9 cellular contexts compared by ENCODE assay signal in genomic region chr14:96364911-96365310, GRCh38. TPM values are rescaled to one million over a fixed set of nuclear protein-coding genes. Genes with fewer than 3 reads are reported as not detected.
DNase-seq lines count a peak whose midpoint lies in the region; ATAC-seq lines count a peak whose summit lies in the region.
"Had no signal": no experiment of that assay in that cellular context is flagged by ENCODE, and none has a peak within 500 bp of the region (broad histone marks: within the 10 kb centered on the region; RNA-seq: fewer than 3 reads in every experiment).

No MANE protein-coding gene starts in this region.

- H3K4me1 Mint-ChIP-seq in stimulated activated naive CD8-positive, alpha-beta T cell treated with anti-CD3 and anti-CD28 coated beads, Interleukin-15, Interleukin-2, amounts not matched to agents 100 ng/mL and 50 ng/mL, for 24 hours (ENCODE audit: low read depth): peaks cover 44% of the 10 kb centered on the region
- peaks cover 37% of the 10 kb centered on the region for H3K4me1 Mint-ChIP-seq in activated CD8-positive, alpha-beta T cell treated with anti-CD3 and anti-CD28 coated beads, Interleukin-2, amount 10 ng/mL, durations not matched to agents 7 days and 5 days (ENCODE audit: low read depth)

- no peaks in the 10 kb centered on the region for H3K27me3 Mint-ChIP-seq in stimulated activated naive CD8-positive, alpha-beta T cell treated with anti-CD3 and anti-CD28 coated beads, Interleukin-15, Interleukin-2, amounts not matched to agents 100 ng/mL and 50 ng/mL, for 24 hours
- no peaks in the 10 kb centered on the region for H3K27me3 Mint-ChIP-seq in activated CD8-positive, alpha-beta T cell treated with anti-CD3 and anti-CD28 coated beads, Interleukin-2, amount 10 ng/mL, durations not matched to agents 7 days and 5 days (ENCODE audit: low read depth)

- peaks cover 21% of the 10 kb centered on the region for H3K36me3 Mint-ChIP-seq in stimulated activated naive CD8-positive, alpha-beta T cell treated with anti-CD3 and anti-CD28 coated beads, Interleukin-15, Interleukin-2, amounts not matched to agents 100 ng/mL and 50 ng/mL, for 24 hours (ENCODE audit: low read depth)
- peaks cover 23% of the 10 kb centered on the region for H3K36me3 Mint-ChIP-seq in activated CD8-positive, alpha-beta T cell treated with anti-CD3 and anti-CD28 coated beads, Interleukin-2, amount 10 ng/mL, durations not matched to agents 7 days and 5 days (ENCODE audit: low read depth)

- DNase-seq in stimulated activated naive CD8-positive, alpha-beta T cell treated with anti-CD3 and anti-CD28 coated beads, Interleukin-15, Interleukin-2, amounts not matched to agents 100 U/mL and 50 U/mL, for 24 hours: no peak
- DNase-seq in activated CD8-positive, alpha-beta T cell treated with anti-CD3 and anti-CD28 coated beads, Interleukin-2, amount 10 ng/mL, durations not matched to agents 7 days and 5 days: no peak
- DNase-seq in left colon (no peak), 8988T (no peak)
- DNase-seq: NCI-H226 had no signal

- no peak overlapping the region for H3K27ac Mint-ChIP-seq in stimulated activated naive CD8-positive, alpha-beta T cell treated with anti-CD3 and anti-CD28 coated beads, Interleukin-15, Interleukin-2, amounts not matched to agents 100 ng/mL and 50 ng/mL, for 24 hours
- H3K27ac Mint-ChIP-seq in activated CD8-positive, alpha-beta T cell treated with anti-CD3 and anti-CD28 coated beads, Interleukin-2, amount 10 ng/mL, durations not matched to agents 7 days and 5 days: no peak overlapping the region

- no peaks in the 10 kb centered on the region for H3K9me3 Mint-ChIP-seq in stimulated activated naive CD8-positive, alpha-beta T cell treated with anti-CD3 and anti-CD28 coated beads, Interleukin-15, Interleukin-2, amounts not matched to agents 100 ng/mL and 50 ng/mL, for 24 hours
- H3K9me3 Mint-ChIP-seq in activated CD8-positive, alpha-beta T cell treated with anti-CD3 and anti-CD28 coated beads, Interleukin-2, amount 10 ng/mL, durations not matched to agents 7 days and 5 days (ENCODE audit: insufficient read depth): no peaks in the 10 kb centered on the region

- ATAC-seq in stimulated activated naive CD8-positive, alpha-beta T cell treated with anti-CD3 and anti-CD28 coated beads, Interleukin-15, Interleukin-2, amounts not matched to agents 100 U/mL and 50 U/mL, for 24 hours: no peak
- ATAC-seq in activated CD8-positive, alpha-beta T cell treated with anti-CD3 and anti-CD28 coated beads, Interleukin-2, amount 10 ng/mL, durations not matched to agents 7 days and 5 days: no peak
- peak; percentile 60 for ATAC-seq in left colon
- ATAC-seq in GM21367 (IDR thresholded peaks at IDR 0.05; ENCODE audit: unreplicated experiment): no peak
- no peak for ATAC-seq in GM18907 (IDR thresholded peaks at IDR 0.05; ENCODE audit: unreplicated experiment)
- no peak for ATAC-seq in HG02763 (IDR thresholded peaks at IDR 0.05; ENCODE audit: unreplicated experiment)

- POLR2A ChIA-PET in activated CD8-positive, alpha-beta T cell treated with anti-CD3 and anti-CD28 coated beads, Interleukin-2, amount 10 ng/mL, durations not matched to agents 7 days and 5 days (lab: Charles Lee): interaction anchor here (0.7 kb wide), 1 partner anchor 898 kb away, joined by 3 read pairs; no protein-coding TSS in a partner anchor

- CTCF ChIA-PET in activated CD8-positive, alpha-beta T cell treated with anti-CD3 and anti-CD28 coated beads, Interleukin-2, amount 10 ng/mL, durations not matched to agents 7 days and 5 days (lab: Charles Lee): no interaction called here

- intact Hi-C loops in left colon (cut with DNase I, micrococcal nuclease): no loop called here

- H3K4me3 Mint-ChIP-seq in stimulated activated naive CD8-positive, alpha-beta T cell treated with anti-CD3 and anti-CD28 coated beads, Interleukin-15, Interleukin-2, amounts not matched to agents 100 ng/mL and 50 ng/mL, for 24 hours: peak overlapping the region; percentile 90
- peak overlapping the region; percentile 89 for H3K4me3 Mint-ChIP-seq in activated CD8-positive, alpha-beta T cell treated with anti-CD3 and anti-CD28 coated beads, Interleukin-2, amount 10 ng/mL, durations not matched to agents 7 days and 5 days

RNA-seq across cellular contexts. Expression of gene GSKIP, which starts 1.6 kb away (rescaled TPM):
- total RNA-seq in activated CD8-positive, alpha-beta T cell treated with anti-CD3 and anti-CD28 coated beads, Interleukin-2, amount 10 ng/mL, durations not matched to agents 7 days and 5 days: 10 to 100 TPM; 20.0 to 20.3 TPM
- total RNA-seq in left colon: 100 to 1,000 TPM; 144 to 180 TPM

RNA-seq across cellular contexts. Expression of gene ATG2B, which starts 1.8 kb away (rescaled TPM):
- 10 to 100 TPM; 12.1 to 13.4 TPM for total RNA-seq in activated CD8-positive, alpha-beta T cell treated with anti-CD3 and anti-CD28 coated beads, Interleukin-2, amount 10 ng/mL, durations not matched to agents 7 days and 5 days
- total RNA-seq in left colon: 10 to 100 TPM; 17.9 to 19.5 TPM

RNA-seq across cellular contexts. Expression of gene AK7, which starts 27.0 kb away (rescaled TPM):
- total RNA-seq in activated CD8-positive, alpha-beta T cell treated with anti-CD3 and anti-CD28 coated beads, Interleukin-2, amount 10 ng/mL, durations not matched to agents 7 days and 5 days: under 1 TPM; 0.42 to 0.65 TPM
- total RNA-seq in left colon: 1 to 10 TPM; 4.7 to 5.8 TPM

Comparison
In these comparisons a context has a peak if more than half of its experiments do, and no peak if none do; other contexts are left out.
1. RNA of gene GSKIP, which starts 1.6 kb away (total RNA-seq): 144 to 180 TPM in left colon; 20.0 to 20.3 TPM in activated CD8-positive, alpha-beta T cell treated with anti-CD3 and anti-CD28 coated beads, Interleukin-2, amount 10 ng/mL, durations not matched to agents 7 days and 5 days; every median in the first group is over 4 times any median in the second.